Comparison of ENCODE assay signal across 19 cellular contexts in genomic region chr12:6780573-6780972, GRCh38. TPM values are rescaled to one million over a fixed set of nuclear protein-coding genes. Genes with fewer than 3 reads are reported as not detected.
DNase-seq lines count a peak whose midpoint lies in the region; ATAC-seq and TF ChIP-seq lines count a peak whose summit lies in the region.
"Had no signal": no experiment of that assay in that cellular context is flagged by ENCODE, and none has a peak within 500 bp of the region (broad histone marks: within the 10 kb centered on the region; RNA-seq: fewer than 3 reads in every experiment).

No MANE protein-coding gene starts in this region.

- no peaks in the 10 kb centered on the region for H3K79me2 ChIP-seq in H9 (ENCODE audit: insufficient read depth, low read length)

- H4K20me1 ChIP-seq in H9 (ENCODE audit: control insufficient read depth, insufficient read depth, insufficient read length) = no peaks in the 10 kb centered on the region

- no peak overlapping the region for H2AK5ac ChIP-seq in H9 (ENCODE audit: insufficient read length, low read length)

- no peak overlapping the region for H3K4me3 Mint-ChIP-seq in T-helper 1 cell treated with Interleukin-12 subunit alpha and Interleukin-12 subunit beta and Interleukin-4 antibody, amounts not matched to agents 30 μg/mL and 1 μg/mL, for 36 hours
- H3K4me3 Mint-ChIP-seq in H9 = no peak overlapping the region; a peak in 1 of 5 replicates
- H3K4me3 Mint-ChIP-seq: activated B cell treated with CpG ODN at 0.5 μM for 24 hours had no signal

- peaks cover 10% of the 10 kb centered on the region for H3K23me2 ChIP-seq in H9 (ENCODE audit: insufficient read length, low read depth, low read length, poor library complexity, severe bottlenecking)

- no peak overlapping the region for H3K56ac ChIP-seq in H9 (ENCODE audit: insufficient read length, low read depth, low read length)

- WGBS in right lobe of liver (ENCODE audit: insufficient coverage, low coverage, low lambda C conversion rate, missing lambda C conversion rate) = 65% methylated on average over 4 of the region's 6 CpGs
- WGBS in H9 (ENCODE audit: extremely low coverage, insufficient read length, low lambda C conversion rate) = no CpG with 5 or more reads among the region's 6 CpGs

- no peak overlapping the region for H2BK20ac ChIP-seq in H9 (ENCODE audit: low read depth, low read length, poor library complexity, severe bottlenecking)

- H3K18ac ChIP-seq in H9 (ENCODE audit: insufficient read length, low read depth, low read length) = no peak overlapping the region

- DNase-seq in T-helper 1 cell (no peak), right lobe of liver (no peak), GM20000 (ENCODE audit: low spot score) (no peak), left ventricle myocardium superior (no peak), H9 (no peak)
- DNase-seq in stimulated activated CD4-positive, alpha-beta T cell treated with anti-CD3 and anti-CD28 coated beads, Interleukin-4, amount 100 ng/mL, for 24 hours = peak; percentile 39
- DNase-seq in stimulated activated CD4-positive, alpha-beta T cell treated with anti-CD3 and anti-CD28 coated beads, Interleukin-1b, Interleukin-23, amount 100 ng/mL, for 48 hours = no peak
- DNase-seq: activated B cell treated with CpG ODN at 0.5 μM for 24 hours; anterior cingulate cortex; effector CD8-positive, alpha-beta T cell; esophagus squamous epithelium; GDM1; NCI-H2029 treated with DMSO at 0.1 percent for 48 hours; NCI-H446 treated with DMSO at 0.1 percent for 48 hours; SHP77; substantia nigra had no signal

- intact Hi-C loops in right lobe of liver (cut with DNase I) (no loop called here), left ventricle myocardium superior (cut with micrococcal nuclease) (no loop called here)

- H3K9ac ChIP-seq in H9 (ENCODE audit: extremely low read depth, insufficient read length, low read length) = no peak overlapping the region

- no peaks in the 10 kb centered on the region for H3K27me3 ChIP-seq in right lobe of liver
- H3K27me3 ChIP-seq in H9 (ENCODE audit: insufficient read depth, low read length) = peaks cover 2% of the 10 kb centered on the region; the same call in 1 of the 2 replicates

- H3K4ac ChIP-seq in H9 (ENCODE audit: low read depth, low read length) = no peak overlapping the region

- no peak overlapping the region for H2BK12ac ChIP-seq in H9 (ENCODE audit: insufficient read length, low read depth, low read length)

- no peak overlapping the region for H4K91ac ChIP-seq in H9 (ENCODE audit: insufficient read length, low read depth, low read length)

- peaks cover 54% of the 10 kb centered on the region for H3K4me1 Mint-ChIP-seq in T-helper 1 cell treated with Interleukin-12 subunit alpha and Interleukin-12 subunit beta and Interleukin-4 antibody, amounts not matched to agents 30 μg/mL and 1 μg/mL, for 36 hours (ENCODE audit: low read depth)
- peaks cover 26 to 31% of the 10 kb centered on the region in 2 experiments for H3K4me1 Mint-ChIP-seq in H9

- H3K4me1 ChIP-seq in right lobe of liver = peaks cover 0 to 45% (median 21%) of the 10 kb centered on the region in 4 donors
- no peaks in the 10 kb centered on the region for H3K4me1 ChIP-seq in H9 (ENCODE audit: insufficient read depth, low read length)

- H3K9me3 Mint-ChIP-seq in T-helper 1 cell treated with Interleukin-12 subunit alpha and Interleukin-12 subunit beta and Interleukin-4 antibody, amounts not matched to agents 30 μg/mL and 1 μg/mL, for 36 hours = no peaks in the 10 kb centered on the region
- no peaks in the 10 kb centered on the region for H3K9me3 Mint-ChIP-seq in H9
- H3K9me3 Mint-ChIP-seq: activated B cell treated with CpG ODN at 0.5 μM for 24 hours had no signal

- H4K5ac ChIP-seq in H9 (ENCODE audit: insufficient read length, low read depth, low read length) = no peak overlapping the region

- H3K79me1 ChIP-seq in H9 (ENCODE audit: insufficient read depth, low read depth, low read length, poor library complexity, severe bottlenecking) = no peaks in the 10 kb centered on the region

- H3K4me3 ChIP-seq in right lobe of liver = no peak overlapping the region
- H3K4me3 ChIP-seq: esophagus squamous epithelium, GM12878 had no signal

- H3K4me2 ChIP-seq in H9 (ENCODE audit: insufficient read depth, insufficient read length, low read length) = no peak overlapping the region

- no peak overlapping the region for H4K8ac ChIP-seq in H9 (replicated peaks; ENCODE audit: insufficient read length, low read depth, low read length)

- H2BK120ac ChIP-seq in H9 (ENCODE audit: low read depth, low read length, poor library complexity, severe bottlenecking) = no peak overlapping the region

- no peak for ATAC-seq in right lobe of liver
- ATAC-seq in left ventricle myocardium superior = no peak
- ATAC-seq: GM12878, sciatic nerve had no signal

- H3K36me3 ChIP-seq in right lobe of liver = no peaks in the 10 kb centered on the region
- H3K36me3 ChIP-seq: esophagus squamous epithelium had no signal

- H3K36me3 Mint-ChIP-seq in T-helper 1 cell treated with Interleukin-12 subunit alpha and Interleukin-12 subunit beta and Interleukin-4 antibody, amounts not matched to agents 30 μg/mL and 1 μg/mL, for 36 hours (ENCODE audit: low read depth) = peaks cover 11% of the 10 kb centered on the region
- H3K36me3 Mint-ChIP-seq in H9 (ENCODE audit: insufficient read depth in 1 of 3, low read depth in 3 of 3) = peaks cover under 1 to 12% (median 9%) of the 10 kb centered on the region in 3 experiments; a peak in 6 of 7 replicates

- H2BK5ac ChIP-seq in H9 (ENCODE audit: insufficient read length, low read length) = no peak overlapping the region

- no peak overlapping the region for H2BK15ac ChIP-seq in H9 (ENCODE audit: low read depth, low read length)

- no peak overlapping the region for H3T11ph ChIP-seq in H9 (ENCODE audit: low read length)

- no peak overlapping the region for H3K23ac ChIP-seq in H9 (ENCODE audit: insufficient read length, low read depth, low read length)

- H3K9me3 ChIP-seq in right lobe of liver (no peaks in the 10 kb centered on the region), H9 (ENCODE audit: control insufficient read depth, low read depth, low read length) (no peaks in the 10 kb centered on the region)
- H3K9me3 ChIP-seq: esophagus squamous epithelium had no signal

- H3K27ac Mint-ChIP-seq in T-helper 1 cell treated with Interleukin-12 subunit alpha and Interleukin-12 subunit beta and Interleukin-4 antibody, amounts not matched to agents 30 μg/mL and 1 μg/mL, for 36 hours = peak overlapping the region; percentile 82
- no peak overlapping the region for H3K27ac Mint-ChIP-seq in H9
- H3K27ac Mint-ChIP-seq: activated B cell treated with CpG ODN at 0.5 μM for 24 hours had no signal

- no peaks in the 10 kb centered on the region for H3K27me3 Mint-ChIP-seq in T-helper 1 cell treated with Interleukin-12 subunit alpha and Interleukin-12 subunit beta and Interleukin-4 antibody, amounts not matched to agents 30 μg/mL and 1 μg/mL, for 36 hours (ENCODE audit: low read depth)
- peaks cover 31% of the 10 kb centered on the region for H3K27me3 Mint-ChIP-seq in H9 (ENCODE audit: low read depth)

- peak overlapping the region in 2 of 3 donors; percentile 52 to 62 for H3K27ac ChIP-seq in right lobe of liver
- H3K27ac ChIP-seq in H9 (ENCODE audit: insufficient read length, low read depth, low read length) = no peak overlapping the region

- no peak for TF ChIP-seq POLR2A in right lobe of liver (IDR thresholded peaks at IDR 0.05)

- no peak overlapping the region for H2AFZ ChIP-seq in H9 (ENCODE audit: low read length)

- no peak overlapping the region for H3K14ac ChIP-seq in H9 (ENCODE audit: insufficient read depth, low read length)

- TF ChIP-seq CTCF in right lobe of liver (IDR thresholded peaks at IDR 0.05) (no peak), GM20000 (IDR thresholded peaks at IDR 0.05; ENCODE audit: extremely low read depth, missing control alignments) (no peak), H9 (conservative IDR thresholded peaks at IDR 0.05) (no peak)

RNA-seq across cellular contexts. Expression of gene LAG3, which starts 8.3 kb away (rescaled TPM):
- total RNA-seq in right lobe of liver (1 to 10 TPM in 4 of 6 experiments, under 1 TPM in 2; 0.18 to 2.3 (median 1.4) TPM), left ventricle myocardium superior (0.37 TPM), H9 (2021) (1.7 and 2.2 TPM in 2 replicates)
- total RNA-seq: activated B cell treated with CpG ODN at 0.5 μM for 24 hours had no signal

RNA-seq across cellular contexts. Expression of gene CD4, which starts 8.8 kb away (rescaled TPM):
- total RNA-seq in right lobe of liver (10 to 100 TPM; 10.0 to 41.6 (median 28.1) TPM), left ventricle myocardium superior (8.4 TPM), H9 (2021) (0.88 and 1.1 TPM in 2 replicates)

RNA-seq across cellular contexts. Expression of gene PTMS, which starts 14.4 kb away (rescaled TPM):
- total RNA-seq in right lobe of liver (100 to 1,000 TPM; 113 to 484 (median 404) TPM), left ventricle myocardium superior (133 TPM), H9 (2021) (422 and 438 TPM in 2 replicates)

RNA-seq across cellular contexts. Expression of gene MLF2, which starts 27.6 kb away (rescaled TPM):
- total RNA-seq in right lobe of liver (100 to 1,000 TPM; 104 to 185 (median 134) TPM), left ventricle myocardium superior (158 TPM), H9 (2021) (244 and 258 TPM in 2 replicates)

RNA-seq across cellular contexts. Expression of gene GPR162, which starts 41.0 kb away (rescaled TPM):
- 1 to 10 TPM in 4 of 6 experiments, under 1 TPM in 2; 0.37 to 3.1 (median 2.1) TPM for total RNA-seq in right lobe of liver
- 5.3 TPM for total RNA-seq in left ventricle myocardium superior
- 4.6 and 6.1 TPM in 2 replicates for total RNA-seq in H9 (2021)
- total RNA-seq: activated B cell treated with CpG ODN at 0.5 μM for 24 hours, GM12878 had no signal
